In the genomic region with DNA sequence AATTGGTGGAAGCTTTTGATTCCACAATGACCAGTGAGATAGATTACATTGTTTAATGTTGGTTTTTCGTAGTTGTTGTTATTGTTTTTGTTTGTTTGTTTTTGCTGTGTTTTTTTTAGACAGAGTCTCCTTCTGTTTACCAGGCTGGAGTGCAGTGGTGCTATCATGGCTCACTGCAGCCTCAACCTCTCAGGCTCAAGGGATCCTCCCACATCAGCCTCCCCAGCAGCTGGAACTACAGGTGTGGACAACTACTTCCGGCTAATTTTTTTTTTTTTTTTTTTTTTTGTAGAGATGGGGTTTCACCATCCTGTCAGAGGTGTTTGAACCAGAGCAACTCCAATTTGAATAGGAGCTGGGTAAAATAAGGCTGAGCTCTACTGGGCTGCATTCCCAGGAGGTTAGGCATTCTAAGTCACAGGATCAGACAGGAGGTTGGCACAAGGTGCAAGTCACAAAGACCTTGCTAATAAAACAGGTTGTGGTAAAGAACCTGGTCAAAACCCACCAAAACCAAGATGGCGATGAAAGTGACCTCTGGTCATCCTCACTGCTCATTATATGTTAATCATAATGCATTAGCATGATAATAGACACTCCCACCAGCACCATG, we compare ENCODE assay signal across 1 cellular context.
TF ChIP-seq lines count a peak whose summit lies in the region.

No MANE protein-coding gene starts in this region.

TF ChIP-seq in K562, 482 proteins besides CTCF, POLR2A, EP300 and RAD21 (continued from another document and continues in another):
- TF ChIP-seq, protein P1, sequence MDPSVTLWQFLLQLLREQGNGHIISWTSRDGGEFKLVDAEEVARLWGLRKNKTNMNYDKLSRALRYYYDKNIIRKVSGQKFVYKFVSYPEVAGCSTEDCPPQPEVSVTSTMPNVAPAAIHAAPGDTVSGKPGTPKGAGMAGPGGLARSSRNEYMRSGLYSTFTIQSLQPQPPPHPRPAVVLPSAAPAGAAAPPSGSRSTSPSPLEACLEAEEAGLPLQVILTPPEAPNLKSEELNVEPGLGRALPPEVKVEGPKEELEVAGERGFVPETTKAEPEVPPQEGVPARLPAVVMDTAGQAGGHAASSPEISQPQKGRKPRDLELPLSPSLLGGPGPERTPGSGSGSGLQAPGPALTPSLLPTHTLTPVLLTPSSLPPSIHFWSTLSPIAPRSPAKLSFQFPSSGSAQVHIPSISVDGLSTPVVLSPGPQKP (CRISPR knock-in tag; IDR thresholded peaks at IDR 0.05): no peak
- TF ChIP-seq ZNF165 (CRISPR knock-in tag; IDR thresholded peaks at IDR 0.05; ENCODE audit: borderline replicate concordance) (no peak), MCM3 (IDR thresholded peaks at IDR 0.05) (no peak), TOE1 (IDR thresholded peaks at IDR 0.05; ENCODE audit: borderline replicate concordance) (no peak), TOE1 (CRISPR knock-in tag; IDR thresholded peaks at IDR 0.05; ENCODE audit: borderline replicate concordance, low read depth) (no peak), TRIM24 (IDR thresholded peaks at IDR 0.05) (no peak), BHLHE40 (IDR thresholded peaks at IDR 0.05; ENCODE audit: low read length) (no peak), SMAD2 (IDR thresholded peaks at IDR 0.05; ENCODE audit: low read depth, low read length) (no peak), ZNF384 (IDR thresholded peaks at IDR 0.05; ENCODE audit: low read depth, low read length) (0 out of 2 replicates have a peak, but pooled peaks have one; percentile 43), EHMT2 (IDR thresholded peaks at IDR 0.05) (peak; percentile 72; the same call in 1 of the 2 replicates), ZC3H11A (IDR thresholded peaks at IDR 0.05; ENCODE audit: low read depth, low read length) (no peak), ZNF644 (tag; IDR thresholded peaks at IDR 0.05; ENCODE audit: low read depth) (no peak), TCFL5 (CRISPR knock-in tag; conservative IDR thresholded peaks at IDR 0.05) (no peak), ZNF282 (CRISPR knock-in tag; IDR thresholded peaks at IDR 0.05) (no peak), ZNF584 (CRISPR knock-in tag; IDR thresholded peaks at IDR 0.05; ENCODE audit: low read depth) (peak; percentile 65; the same call in 1 of the 2 replicates), DDX20 (tag; IDR thresholded peaks at IDR 0.05; ENCODE audit: low read depth) (no peak), NFE2L1 (tag; IDR thresholded peaks at IDR 0.05; ENCODE audit: borderline replicate concordance, low read depth) (0 out of 2 replicates have a peak, but pooled peaks have one; percentile 29), MEF2D (tag; conservative IDR thresholded peaks at IDR 0.05; ENCODE audit: low read depth) (peak; percentile 16; the same call in 1 of the 2 replicates), ZNF197 (CRISPR knock-in tag; IDR thresholded peaks at IDR 0.05; ENCODE audit: low read depth) (peak; percentile 93; the same call in 1 of the 2 replicates), SAP30 (IDR thresholded peaks at IDR 0.05; ENCODE audit: borderline replicate concordance, insufficient read depth, low read depth, low read length, poor library complexity, severe bottlenecking) (no peak), SRSF7 (optimal IDR thresholded peaks at IDR 0.05; ENCODE audit: low read depth, low read length) (no peak), ARHGAP35 (IDR thresholded peaks at IDR 0.05; ENCODE audit: partially characterized antibody) (peak; percentile 24), JUND (IDR thresholded peaks at IDR 0.05; ENCODE audit: borderline replicate concordance, low read depth, low read length) (no peak), JUND (tag; IDR thresholded peaks at IDR 0.05; ENCODE audit: borderline replicate concordance, low read depth, low read length) (no peak), ZBTB17 (CRISPR knock-in tag; IDR thresholded peaks at IDR 0.05) (no peak), SREBF1 (IDR thresholded peaks at IDR 0.05; ENCODE audit: borderline replicate concordance, low read depth, low read length) (no peak), SMAD3 (CRISPR knock-in tag; conservative IDR thresholded peaks at IDR 0.05) (0 out of 2 replicates have a peak, but pooled peaks have one; percentile 35), ZFX (CRISPR knock-in tag; IDR thresholded peaks at IDR 0.05) (no peak), HMG20B (CRISPR knock-in tag; IDR thresholded peaks at IDR 0.05) (no peak), POLR2G (IDR thresholded peaks at IDR 0.05; ENCODE audit: low read depth, low read length) (no peak), ZNF766 (CRISPR knock-in tag; conservative IDR thresholded peaks at IDR 0.05) (peak; percentile 93), TSC22D4 (tag; IDR thresholded peaks at IDR 0.05) (no peak), SP2 (IDR thresholded peaks at IDR 0.05; ENCODE audit: extremely low read depth, low read depth, low read length, poor library complexity, severe bottlenecking) (no peak), TEAD4 (IDR thresholded peaks at IDR 0.05; ENCODE audit: low read length) (no peak), TEAD4 (CRISPR knock-in tag; IDR thresholded peaks at IDR 0.05; ENCODE audit: borderline replicate concordance) (no peak), BMI1 (IDR thresholded peaks at IDR 0.05; ENCODE audit: low read length) (no peak), GTF2E2 (tag; IDR thresholded peaks at IDR 0.05) (no peak)
- TF ChIP-seq, protein P2, sequence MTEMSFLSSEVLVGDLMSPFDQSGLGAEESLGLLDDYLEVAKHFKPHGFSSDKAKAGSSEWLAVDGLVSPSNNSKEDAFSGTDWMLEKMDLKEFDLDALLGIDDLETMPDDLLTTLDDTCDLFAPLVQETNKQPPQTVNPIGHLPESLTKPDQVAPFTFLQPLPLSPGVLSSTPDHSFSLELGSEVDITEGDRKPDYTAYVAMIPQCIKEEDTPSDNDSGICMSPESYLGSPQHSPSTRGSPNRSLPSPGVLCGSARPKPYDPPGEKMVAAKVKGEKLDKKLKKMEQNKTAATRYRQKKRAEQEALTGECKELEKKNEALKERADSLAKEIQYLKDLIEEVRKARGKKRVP (CRISPR knock-in tag; IDR thresholded peaks at IDR 0.05): peak; percentile 40; the same call in 1 of the 2 replicates
- TF ChIP-seq, protein P3, sequence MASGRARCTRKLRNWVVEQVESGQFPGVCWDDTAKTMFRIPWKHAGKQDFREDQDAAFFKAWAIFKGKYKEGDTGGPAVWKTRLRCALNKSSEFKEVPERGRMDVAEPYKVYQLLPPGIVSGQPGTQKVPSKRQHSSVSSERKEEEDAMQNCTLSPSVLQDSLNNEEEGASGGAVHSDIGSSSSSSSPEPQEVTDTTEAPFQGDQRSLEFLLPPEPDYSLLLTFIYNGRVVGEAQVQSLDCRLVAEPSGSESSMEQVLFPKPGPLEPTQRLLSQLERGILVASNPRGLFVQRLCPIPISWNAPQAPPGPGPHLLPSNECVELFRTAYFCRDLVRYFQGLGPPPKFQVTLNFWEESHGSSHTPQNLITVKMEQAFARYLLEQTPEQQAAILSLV (tag; IDR thresholded peaks at IDR 0.05): peak; percentile 25; the same call in 1 of the 2 replicates
- TF ChIP-seq, protein P4, sequence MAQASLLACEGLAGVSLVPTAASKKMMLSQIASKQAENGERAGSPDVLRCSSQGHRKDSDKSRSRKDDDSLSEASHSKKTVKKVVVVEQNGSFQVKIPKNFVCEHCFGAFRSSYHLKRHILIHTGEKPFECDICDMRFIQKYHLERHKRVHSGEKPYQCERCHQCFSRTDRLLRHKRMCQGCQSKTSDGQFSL (CRISPR knock-in tag; IDR thresholded peaks at IDR 0.05): no peak
- TF ChIP-seq, protein P4 (tag; IDR thresholded peaks at IDR 0.05): peak in 1 of 2 experiments; percentile 55; a peak in 1 of 4 replicates
- TF ChIP-seq, protein P5, sequence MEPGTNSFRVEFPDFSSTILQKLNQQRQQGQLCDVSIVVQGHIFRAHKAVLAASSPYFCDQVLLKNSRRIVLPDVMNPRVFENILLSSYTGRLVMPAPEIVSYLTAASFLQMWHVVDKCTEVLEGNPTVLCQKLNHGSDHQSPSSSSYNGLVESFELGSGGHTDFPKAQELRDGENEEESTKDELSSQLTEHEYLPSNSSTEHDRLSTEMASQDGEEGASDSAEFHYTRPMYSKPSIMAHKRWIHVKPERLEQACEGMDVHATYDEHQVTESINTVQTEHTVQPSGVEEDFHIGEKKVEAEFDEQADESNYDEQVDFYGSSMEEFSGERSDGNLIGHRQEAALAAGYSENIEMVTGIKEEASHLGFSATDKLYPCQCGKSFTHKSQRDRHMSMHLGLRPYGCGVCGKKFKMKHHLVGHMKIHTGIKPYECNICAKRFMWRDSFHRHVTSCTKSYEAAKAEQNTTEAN (CRISPR knock-in tag; IDR thresholded peaks at IDR 0.05): no peak
- TF ChIP-seq, protein P6, sequence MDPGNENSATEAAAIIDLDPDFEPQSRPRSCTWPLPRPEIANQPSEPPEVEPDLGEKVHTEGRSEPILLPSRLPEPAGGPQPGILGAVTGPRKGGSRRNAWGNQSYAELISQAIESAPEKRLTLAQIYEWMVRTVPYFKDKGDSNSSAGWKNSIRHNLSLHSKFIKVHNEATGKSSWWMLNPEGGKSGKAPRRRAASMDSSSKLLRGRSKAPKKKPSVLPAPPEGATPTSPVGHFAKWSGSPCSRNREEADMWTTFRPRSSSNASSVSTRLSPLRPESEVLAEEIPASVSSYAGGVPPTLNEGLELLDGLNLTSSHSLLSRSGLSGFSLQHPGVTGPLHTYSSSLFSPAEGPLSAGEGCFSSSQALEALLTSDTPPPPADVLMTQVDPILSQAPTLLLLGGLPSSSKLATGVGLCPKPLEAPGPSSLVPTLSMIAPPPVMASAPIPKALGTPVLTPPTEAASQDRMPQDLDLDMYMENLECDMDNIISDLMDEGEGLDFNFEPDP (CRISPR knock-in tag; IDR thresholded peaks at IDR 0.05): peak; percentile 70; the same call in 1 of the 2 replicates
- TF ChIP-seq, protein P7, sequence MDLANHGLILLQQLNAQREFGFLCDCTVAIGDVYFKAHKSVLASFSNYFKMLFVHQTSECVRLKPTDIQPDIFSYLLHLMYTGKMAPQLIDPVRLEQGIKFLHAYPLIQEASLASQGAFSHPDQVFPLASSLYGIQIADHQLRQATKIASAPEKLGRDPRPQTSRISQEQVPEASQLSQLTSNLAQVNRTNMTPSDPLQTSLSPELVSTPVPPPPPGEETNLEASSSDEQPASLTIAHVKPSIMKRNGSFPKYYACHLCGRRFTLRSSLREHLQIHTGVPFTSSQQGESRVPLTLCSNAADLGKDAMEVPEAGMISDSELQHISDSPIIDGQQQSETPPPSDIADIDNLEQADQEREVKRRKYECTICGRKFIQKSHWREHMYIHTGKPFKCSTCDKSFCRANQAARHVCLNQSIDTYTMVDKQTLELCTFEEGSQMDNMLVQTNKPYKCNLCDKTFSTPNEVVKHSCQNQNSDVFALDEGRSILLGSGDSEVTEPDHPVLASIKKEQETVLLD (IDR thresholded peaks at IDR 0.05): peak; percentile 19; the same call in 1 of the 2 replicates
- TF ChIP-seq, protein P8, sequence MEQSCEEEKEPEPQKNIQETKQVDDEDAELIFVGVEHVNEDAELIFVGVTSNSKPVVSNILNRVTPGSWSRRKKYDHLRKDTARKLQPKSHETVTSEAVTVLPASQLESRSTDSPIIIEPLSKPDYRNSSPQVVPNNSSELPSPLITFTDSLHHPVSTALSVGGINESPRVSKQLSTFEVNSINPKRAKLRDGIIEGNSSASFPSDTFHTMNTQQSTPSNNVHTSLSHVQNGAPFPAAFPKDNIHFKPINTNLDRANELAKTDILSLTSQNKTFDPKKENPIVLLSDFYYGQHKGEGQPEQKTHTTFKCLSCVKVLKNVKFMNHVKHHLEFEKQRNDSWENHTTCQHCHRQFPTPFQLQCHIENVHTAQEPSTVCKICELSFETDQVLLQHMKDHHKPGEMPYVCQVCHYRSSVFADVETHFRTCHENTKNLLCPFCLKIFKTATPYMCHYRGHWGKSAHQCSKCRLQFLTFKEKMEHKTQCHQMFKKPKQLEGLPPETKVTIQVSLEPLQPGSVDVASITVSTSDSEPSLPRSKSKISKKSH (CRISPR knock-in tag; IDR thresholded peaks at IDR 0.05): no peak
- TF ChIP-seq, protein P9, sequence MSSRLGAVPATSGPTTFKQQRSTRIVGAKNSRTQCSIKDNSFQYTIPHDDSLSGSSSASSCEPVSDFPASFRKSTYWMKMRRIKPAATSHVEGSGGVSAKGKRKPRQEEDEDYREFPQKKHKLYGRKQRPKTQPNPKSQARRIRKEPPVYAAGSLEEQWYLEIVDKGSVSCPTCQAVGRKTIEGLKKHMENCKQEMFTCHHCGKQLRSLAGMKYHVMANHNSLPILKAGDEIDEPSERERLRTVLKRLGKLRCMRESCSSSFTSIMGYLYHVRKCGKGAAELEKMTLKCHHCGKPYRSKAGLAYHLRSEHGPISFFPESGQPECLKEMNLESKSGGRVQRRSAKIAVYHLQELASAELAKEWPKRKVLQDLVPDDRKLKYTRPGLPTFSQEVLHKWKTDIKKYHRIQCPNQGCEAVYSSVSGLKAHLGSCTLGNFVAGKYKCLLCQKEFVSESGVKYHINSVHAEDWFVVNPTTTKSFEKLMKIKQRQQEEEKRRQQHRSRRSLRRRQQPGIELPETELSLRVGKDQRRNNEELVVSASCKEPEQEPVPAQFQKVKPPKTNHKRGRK (tag; IDR thresholded peaks at IDR 0.05): peak; percentile 51; the same call in 1 of the 2 replicates
- TF ChIP-seq, protein P10, sequence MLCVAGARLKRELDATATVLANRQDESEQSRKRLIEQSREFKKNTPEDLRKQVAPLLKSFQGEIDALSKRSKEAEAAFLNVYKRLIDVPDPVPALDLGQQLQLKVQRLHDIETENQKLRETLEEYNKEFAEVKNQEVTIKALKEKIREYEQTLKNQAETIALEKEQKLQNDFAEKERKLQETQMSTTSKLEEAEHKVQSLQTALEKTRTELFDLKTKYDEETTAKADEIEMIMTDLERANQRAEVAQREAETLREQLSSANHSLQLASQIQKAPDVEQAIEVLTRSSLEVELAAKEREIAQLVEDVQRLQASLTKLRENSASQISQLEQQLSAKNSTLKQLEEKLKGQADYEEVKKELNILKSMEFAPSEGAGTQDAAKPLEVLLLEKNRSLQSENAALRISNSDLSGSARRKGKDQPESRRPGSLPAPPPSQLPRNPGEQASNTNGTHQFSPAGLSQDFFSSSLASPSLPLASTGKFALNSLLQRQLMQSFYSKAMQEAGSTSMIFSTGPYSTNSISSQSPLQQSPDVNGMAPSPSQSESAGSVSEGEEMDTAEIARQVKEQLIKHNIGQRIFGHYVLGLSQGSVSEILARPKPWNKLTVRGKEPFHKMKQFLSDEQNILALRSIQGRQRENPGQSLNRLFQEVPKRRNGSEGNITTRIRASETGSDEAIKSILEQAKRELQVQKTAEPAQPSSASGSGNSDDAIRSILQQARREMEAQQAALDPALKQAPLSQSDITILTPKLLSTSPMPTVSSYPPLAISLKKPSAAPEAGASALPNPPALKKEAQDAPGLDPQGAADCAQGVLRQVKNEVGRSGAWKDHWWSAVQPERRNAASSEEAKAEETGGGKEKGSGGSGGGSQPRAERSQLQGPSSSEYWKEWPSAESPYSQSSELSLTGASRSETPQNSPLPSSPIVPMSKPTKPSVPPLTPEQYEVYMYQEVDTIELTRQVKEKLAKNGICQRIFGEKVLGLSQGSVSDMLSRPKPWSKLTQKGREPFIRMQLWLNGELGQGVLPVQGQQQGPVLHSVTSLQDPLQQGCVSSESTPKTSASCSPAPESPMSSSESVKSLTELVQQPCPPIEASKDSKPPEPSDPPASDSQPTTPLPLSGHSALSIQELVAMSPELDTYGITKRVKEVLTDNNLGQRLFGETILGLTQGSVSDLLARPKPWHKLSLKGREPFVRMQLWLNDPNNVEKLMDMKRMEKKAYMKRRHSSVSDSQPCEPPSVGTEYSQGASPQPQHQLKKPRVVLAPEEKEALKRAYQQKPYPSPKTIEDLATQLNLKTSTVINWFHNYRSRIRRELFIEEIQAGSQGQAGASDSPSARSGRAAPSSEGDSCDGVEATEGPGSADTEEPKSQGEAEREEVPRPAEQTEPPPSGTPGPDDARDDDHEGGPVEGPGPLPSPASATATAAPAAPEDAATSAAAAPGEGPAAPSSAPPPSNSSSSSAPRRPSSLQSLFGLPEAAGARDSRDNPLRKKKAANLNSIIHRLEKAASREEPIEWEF (CRISPR knock-in tag; IDR thresholded peaks at IDR 0.05): peak; percentile 80
